In genomic region chr4:95599777-95600436, GRCh38 we compare ENCODE assay signal across 14 cellular contexts. TPM values are rescaled to one million over a fixed set of nuclear protein-coding genes. Genes with fewer than 3 reads are reported as not detected.
DNase-seq lines count a peak whose midpoint lies in the region; ATAC-seq lines count a peak whose summit lies in the region.
"Had no signal": no experiment of that assay in that cellular context is flagged by ENCODE, and none has a peak within 500 bp of the region (broad histone marks: within the 10 kb centered on the region; RNA-seq: fewer than 3 reads in every experiment).

No MANE protein-coding gene starts in this region.

- peaks cover 13% of the 10 kb centered on the region for H3K27me3 Mint-ChIP-seq in activated naive CD8-positive, alpha-beta T cell treated with anti-CD3 and anti-CD28 coated beads, Interleukin-2, amount 10 ng/mL, durations not matched to agents 7 days and 5 days
- H3K27me3 Mint-ChIP-seq in activated naive CD8-positive, alpha-beta T cell treated with anti-CD3 and anti-CD28 coated beads, Interleukin-2, amount 50 U/mL, for 24 hours = no peaks in the 10 kb centered on the region

- H3K4me1 Mint-ChIP-seq in activated naive CD8-positive, alpha-beta T cell treated with anti-CD3 and anti-CD28 coated beads, Interleukin-2, amount 10 ng/mL, durations not matched to agents 7 days and 5 days = peaks cover 9% of the 10 kb centered on the region
- peaks cover 2% of the 10 kb centered on the region for H3K4me1 Mint-ChIP-seq in activated naive CD8-positive, alpha-beta T cell treated with anti-CD3 and anti-CD28 coated beads, Interleukin-2, amount 50 U/mL, for 24 hours

- POLR2A ChIA-PET in activated naive CD8-positive, alpha-beta T cell treated with anti-CD3 and anti-CD28 coated beads, Interleukin-2, amount 10 ng/mL, durations not matched to agents 7 days and 5 days (lab: Charles Lee) = no interaction called here

- H3K9me3 Mint-ChIP-seq in activated naive CD8-positive, alpha-beta T cell treated with anti-CD3 and anti-CD28 coated beads, Interleukin-2, amount 10 ng/mL, durations not matched to agents 7 days and 5 days = no peaks in the 10 kb centered on the region
- no peaks in the 10 kb centered on the region for H3K9me3 Mint-ChIP-seq in activated naive CD8-positive, alpha-beta T cell treated with anti-CD3 and anti-CD28 coated beads, Interleukin-2, amount 50 U/mL, for 24 hours
- H3K9me3 Mint-ChIP-seq: mesothelial cell of epicardium had no signal

- no peak for DNase-seq in activated naive CD8-positive, alpha-beta T cell treated with anti-CD3 and anti-CD28 coated beads, Interleukin-2, amount 10 ng/mL, durations not matched to agents 7 days and 5 days
- DNase-seq in activated naive CD8-positive, alpha-beta T cell treated with anti-CD3 and anti-CD28 coated beads, Interleukin-2, amount 50 U/mL, for 24 hours = no peak
- DNase-seq in AML-193 (lab: John Stamatoyannopoulos, UW) (no peak), cerebellum (ENCODE audit: low spot score) (no peak), sciatic nerve (ENCODE audit: low spot score) (no peak), mesenteric fat pad (ENCODE audit: low spot score) (no peak)
- DNase-seq: activated naive CD4-positive, alpha-beta T cell treated with anti-CD3 and anti-CD28 coated beads, Interleukin-2, amount 50 U/mL, for 16 hours; GF-D8; head of caudate nucleus; HFFc6; retina had no signal

- intact Hi-C loops in sciatic nerve (cut with DNase I) = no loop called here

- H3K4me3 Mint-ChIP-seq in activated naive CD8-positive, alpha-beta T cell treated with anti-CD3 and anti-CD28 coated beads, Interleukin-2, amount 10 ng/mL, durations not matched to agents 7 days and 5 days = peak overlapping the region; percentile 58
- no peak overlapping the region for H3K4me3 Mint-ChIP-seq in activated naive CD8-positive, alpha-beta T cell treated with anti-CD3 and anti-CD28 coated beads, Interleukin-2, amount 50 U/mL, for 24 hours
- H3K4me3 Mint-ChIP-seq: HFFc6, mesothelial cell of epicardium had no signal

- H3K27ac Mint-ChIP-seq in activated naive CD8-positive, alpha-beta T cell treated with anti-CD3 and anti-CD28 coated beads, Interleukin-2, amount 10 ng/mL, durations not matched to agents 7 days and 5 days = peak overlapping the region; percentile 12
- no peak overlapping the region for H3K27ac Mint-ChIP-seq in activated naive CD8-positive, alpha-beta T cell treated with anti-CD3 and anti-CD28 coated beads, Interleukin-2, amount 50 U/mL, for 24 hours
- H3K27ac Mint-ChIP-seq: HFFc6, mesothelial cell of epicardium had no signal

- H3K36me3 Mint-ChIP-seq in activated naive CD8-positive, alpha-beta T cell treated with anti-CD3 and anti-CD28 coated beads, Interleukin-2, amount 10 ng/mL, durations not matched to agents 7 days and 5 days = no peaks in the 10 kb centered on the region
- no peaks in the 10 kb centered on the region for H3K36me3 Mint-ChIP-seq in activated naive CD8-positive, alpha-beta T cell treated with anti-CD3 and anti-CD28 coated beads, Interleukin-2, amount 50 U/mL, for 24 hours (ENCODE audit: low read depth)
- H3K36me3 Mint-ChIP-seq: mesothelial cell of epicardium had no signal

- ATAC-seq in activated naive CD8-positive, alpha-beta T cell treated with anti-CD3 and anti-CD28 coated beads, Interleukin-2, amount 10 ng/mL, durations not matched to agents 7 days and 5 days (ENCODE audit: low read depth) = peak; percentile 68
- ATAC-seq in activated naive CD8-positive, alpha-beta T cell treated with anti-CD3 and anti-CD28 coated beads, Interleukin-2, amount 50 U/mL, for 24 hours = no peak
- ATAC-seq in HG02759 (IDR thresholded peaks at IDR 0.05; ENCODE audit: unreplicated experiment) (peak; percentile 89), HG03575 (IDR thresholded peaks at IDR 0.05; ENCODE audit: extremely low read depth, insufficient number of reproducible peaks, low FRiP score, unreplicated experiment) (peak; percentile 98), sciatic nerve (no peak)

RNA-seq across cellular contexts. Expression of gene UNC5C, which starts 51.1 kb away (rescaled TPM):
- total RNA-seq in activated naive CD8-positive, alpha-beta T cell treated with anti-CD3 and anti-CD28 coated beads, Interleukin-2, amount 10 ng/mL, durations not matched to agents 7 days and 5 days = not detected
- total RNA-seq in cerebellum (114 TPM), sciatic nerve (4.5 TPM), mesenteric fat pad (0.35 TPM)
- total RNA-seq: HFFc6 had no signal

Comparison
In these comparisons a context has a peak if more than half of its experiments do, and no peak if none do; other contexts are left out.
1. ATAC-seq: peak in activated naive CD8-positive, alpha-beta T cell treated with anti-CD3 and anti-CD28 coated beads, Interleukin-2, amount 10 ng/mL, durations not matched to agents 7 days and 5 days (single experiment), HG02759 (single experiment) and HG03575 (single experiment); none in activated naive CD8-positive, alpha-beta T cell treated with anti-CD3 and anti-CD28 coated beads, Interleukin-2, amount 50 U/mL, for 24 hours (single experiment) and sciatic nerve (single experiment).
2. RNA of gene UNC5C, which starts 51.1 kb away (total RNA-seq): 114 TPM in cerebellum (single experiment); 4.5 TPM in sciatic nerve (single experiment), 0.35 TPM in mesenteric fat pad (single experiment) and not detected in activated naive CD8-positive, alpha-beta T cell treated with anti-CD3 and anti-CD28 coated beads, Interleukin-2, amount 10 ng/mL, durations not matched to agents 7 days and 5 days; every median in the first group is over 10 times any median in the second.